ENCODE assay signal across 9 cellular contexts in genomic region chr17:7588553-7589203, GRCh38. TPM values are rescaled to one million over a fixed set of nuclear protein-coding genes. Genes with fewer than 3 reads are reported as not detected.
DNase-seq lines count a peak whose midpoint lies in the region; ATAC-seq and TF ChIP-seq lines count a peak whose summit lies in the region.
"Had no signal": no experiment of that assay in that cellular context is flagged by ENCODE, and none has a peak within 500 bp of the region (broad histone marks: within the 10 kb centered on the region; RNA-seq: fewer than 3 reads in every experiment).

No MANE protein-coding gene starts in this region.

- H3K4me3 ChIP-seq in HL-60 (replicated peaks; ENCODE audit: insufficient read depth, low read length), result no peak overlapping the region
- H3K4me3 ChIP-seq in dorsolateral prefrontal cortex, result peak overlapping the region; percentile 52 to 89 (median 78)
- peak overlapping the region; percentile 19 for H3K4me3 ChIP-seq in kidney epithelial cell (ENCODE audit: low read depth, low read length)
- H3K4me3 ChIP-seq in suprapubic skin, result peak overlapping the region; percentile 59

- H3K36me3 ChIP-seq in kidney epithelial cell (ENCODE audit: control insufficient read depth, insufficient read depth, low read length), result peaks cover 9% of the 10 kb centered on the region
- H3K36me3 ChIP-seq in suprapubic skin, result peaks cover 33% of the 10 kb centered on the region

- intact Hi-C loops in dorsolateral prefrontal cortex (cut with DNase I), result loop anchor here in 1 of 2 donors (2.0 to 5.0 kb wide), 2 partner anchors 26 to 39 kb away; partner anchors contain the start of genes FXR2 and SAT2

- H3K27ac Mint-ChIP-seq in glutamatergic neuron (ENCODE audit: unreplicated experiment), result no peak overlapping the region
- H3K27ac Mint-ChIP-seq: activated naive CD8-positive, alpha-beta T cell treated with anti-CD3 and anti-CD28 coated beads, Interleukin-2, amount 50 U/mL, for 24 hours had no signal

- DNase-seq in HL-60 (ENCODE audit: low read depth in 1 of 2, low spot score in 1 of 2), result peak in 1 of 2 experiments; percentile 0
- no peak for DNase-seq in dorsolateral prefrontal cortex
- DNase-seq in kidney epithelial cell (ENCODE audit: low read depth), result no peak
- DNase-seq in suprapubic skin (ENCODE audit: low spot score in 2 of 2), result no peak
- DNase-seq in glutamatergic neuron, result no peak
- DNase-seq in middle frontal gyrus (ENCODE audit: extremely low spot score, low spot score), result no peak

- H3K27ac ChIP-seq in HL-60 (replicated peaks) (peak overlapping the region; percentile 63), dorsolateral prefrontal cortex (peak overlapping the region; percentile 12 to 94 (median 87)), suprapubic skin (peak overlapping the region; percentile 79)

- no peak for TF ChIP-seq EP300 in suprapubic skin (IDR thresholded peaks at IDR 0.05)

- no peaks in the 10 kb centered on the region for H3K36me3 Mint-ChIP-seq in glutamatergic neuron (ENCODE audit: unreplicated experiment)

- H3K27me3 ChIP-seq in HL-60 (ENCODE audit: insufficient read depth, poor library complexity, severe bottlenecking) (no peaks in the 10 kb centered on the region), dorsolateral prefrontal cortex (no peaks in the 10 kb centered on the region), kidney epithelial cell (ENCODE audit: control insufficient read depth, insufficient read depth, low read length) (no peaks in the 10 kb centered on the region), suprapubic skin (no peaks in the 10 kb centered on the region)

- no peaks in the 10 kb centered on the region for H3K9me3 ChIP-seq in suprapubic skin

- peaks cover 11% of the 10 kb centered on the region for H3K9me3 Mint-ChIP-seq in glutamatergic neuron (ENCODE audit: unreplicated experiment)
- H3K9me3 Mint-ChIP-seq: activated naive CD8-positive, alpha-beta T cell treated with anti-CD3 and anti-CD28 coated beads, Interleukin-2, amount 50 U/mL, for 24 hours had no signal

- 32% methylated on average over 24 of the region's 30 CpGs for WGBS in suprapubic skin

- TF ChIP-seq CTCF in HL-60 (IDR thresholded peaks at IDR 0.05; ENCODE audit: insufficient read depth, low read length) (no peak), dorsolateral prefrontal cortex (IDR thresholded peaks at IDR 0.05 in 54 of 56, conservative IDR thresholded peaks at IDR 0.05 in 2 of 56; ENCODE audit: low read depth in 1 of 56, partially characterized antibody in 56 of 56) (no peak), kidney epithelial cell (IDR thresholded peaks at IDR 0.05; ENCODE audit: insufficient read depth, low read length, poor library complexity, severe bottlenecking) (no peak), suprapubic skin (IDR thresholded peaks at IDR 0.05) (no peak), glutamatergic neuron (IDR thresholded peaks at IDR 0.05; ENCODE audit: partially characterized antibody, unreplicated experiment) (no peak)

- peaks cover 8% of the 10 kb centered on the region for H3K4me1 Mint-ChIP-seq in glutamatergic neuron (ENCODE audit: low read depth, unreplicated experiment)

- H3K27me3 Mint-ChIP-seq in glutamatergic neuron (ENCODE audit: unreplicated experiment), result peaks cover 13% of the 10 kb centered on the region
- H3K27me3 Mint-ChIP-seq: activated naive CD8-positive, alpha-beta T cell treated with anti-CD3 and anti-CD28 coated beads, Interleukin-2, amount 50 U/mL, for 24 hours had no signal

- no peak for TF ChIP-seq POLR2A in suprapubic skin (IDR thresholded peaks at IDR 0.05)

- ATAC-seq in GM21619 (IDR thresholded peaks at IDR 0.05; ENCODE audit: unreplicated experiment) (no peak), GM19023 (IDR thresholded peaks at IDR 0.05; ENCODE audit: unreplicated experiment) (no peak)

- peaks cover 69% of the 10 kb centered on the region for H3K4me1 ChIP-seq in suprapubic skin

- H3K4me3 Mint-ChIP-seq in glutamatergic neuron (ENCODE audit: unreplicated experiment), result no peak overlapping the region
- H3K4me3 Mint-ChIP-seq: activated naive CD8-positive, alpha-beta T cell treated with anti-CD3 and anti-CD28 coated beads, Interleukin-2, amount 50 U/mL, for 24 hours had no signal

RNA-seq across cellular contexts. Expression of gene SOX15, which starts 1.2 kb away (rescaled TPM):
- total RNA-seq in dorsolateral prefrontal cortex (10 to 100 TPM in 27 of 120 experiments, 1 to 10 TPM in 93; 3.6 to 16.6 (median 8.0) TPM), kidney epithelial cell (1.8 and 3.4 TPM in 2 replicates), suprapubic skin (100 to 1,000 TPM in 2 of 4 donors, 10 to 100 TPM in 2; 68.0 to 140 (median 102) TPM), glutamatergic neuron (ENCODE audit: unreplicated experiment) (1.7 TPM)

RNA-seq across cellular contexts. Expression of gene MPDU1, which starts 5.0 kb away (rescaled TPM):
- total RNA-seq in dorsolateral prefrontal cortex, result 10 to 100 TPM; 25.1 to 53.7 (median 34.4) TPM
- total RNA-seq in kidney epithelial cell, result 161 and 187 TPM in 2 replicates
- 100 to 1,000 TPM in 1 of 4 donors, 10 to 100 TPM in 3; 54.3 to 104 (median 86.3) TPM for total RNA-seq in suprapubic skin
- 60.2 TPM for total RNA-seq in glutamatergic neuron (ENCODE audit: unreplicated experiment)

RNA-seq across cellular contexts. Expression of gene CD68, which starts 9.2 kb away (rescaled TPM):
- total RNA-seq in dorsolateral prefrontal cortex (10 to 100 TPM in 94 of 120 experiments, 1 to 10 TPM in 26; 2.6 to 53.1 (median 15.0) TPM), kidney epithelial cell (7.4 and 8.7 TPM in 2 replicates), suprapubic skin (10 to 100 TPM in 1 of 4 donors, 1 to 10 TPM in 3; 5.0 to 13.2 (median 9.6) TPM), glutamatergic neuron (ENCODE audit: unreplicated experiment) (not detected)

RNA-seq across cellular contexts. Expression of gene FXR2, which starts 26.0 kb away (rescaled TPM):
- 100 to 1,000 TPM in 1 of 120 experiments, 10 to 100 TPM in 119; 53.1 to 114 (median 73.7) TPM for total RNA-seq in dorsolateral prefrontal cortex
- 43.0 and 45.7 TPM in 2 replicates for total RNA-seq in kidney epithelial cell
- total RNA-seq in suprapubic skin, result 10 to 100 TPM; 21.0 to 25.6 (median 22.5) TPM
- 108 TPM for total RNA-seq in glutamatergic neuron (ENCODE audit: unreplicated experiment)

RNA-seq across cellular contexts. Expression of gene SENP3, which starts 27.0 kb away (rescaled TPM):
- total RNA-seq in dorsolateral prefrontal cortex (10 to 100 TPM; 41.4 to 93.2 (median 61.6) TPM), kidney epithelial cell (107 and 109 TPM in 2 replicates), suprapubic skin (10 to 100 TPM; 40.2 to 53.5 (median 51.6) TPM), glutamatergic neuron (ENCODE audit: unreplicated experiment) (66.4 TPM)
